14 cellular contexts compared by ENCODE assay signal in the genomic region with DNA sequence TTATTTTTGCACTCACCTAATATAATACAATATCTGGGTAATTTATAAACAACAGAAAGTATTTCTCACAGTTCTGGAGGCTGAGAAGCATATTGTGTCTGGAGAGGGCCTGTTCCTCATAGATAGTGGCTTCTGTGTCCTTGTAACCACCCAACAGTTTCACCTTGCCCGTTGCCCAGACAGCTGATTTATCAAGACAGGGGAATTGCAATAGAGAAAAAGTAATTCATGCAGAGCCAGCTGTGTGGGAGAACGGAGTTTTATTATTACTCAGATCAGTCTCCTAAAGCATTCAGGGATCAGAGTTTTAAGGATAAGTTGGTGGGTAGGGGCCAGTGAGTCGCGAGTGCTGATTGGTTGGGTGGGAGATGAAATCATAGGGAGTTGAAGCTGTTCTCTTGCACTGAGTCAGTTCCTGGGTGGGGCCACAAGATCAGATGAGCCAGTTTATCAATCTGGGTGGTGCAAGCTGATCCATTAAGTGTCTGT. TPM values are rescaled to one million over a fixed set of nuclear protein-coding genes. Genes with fewer than 3 reads are reported as not detected.
DNase-seq lines count a peak whose midpoint lies in the region; ATAC-seq and TF ChIP-seq lines count a peak whose summit lies in the region.
"Had no signal": no experiment of that assay in that cellular context is flagged by ENCODE, and none has a peak within 500 bp of the region (broad histone marks: within the 10 kb centered on the region; RNA-seq: fewer than 3 reads in every experiment).

No MANE protein-coding gene starts in this region.

- H3K9me3 ChIP-seq in right atrium auricular region, result no peaks in the 10 kb centered on the region
- H3K9me3 ChIP-seq: upper lobe of right lung had no signal

- ATAC-seq in GM18511 (IDR thresholded peaks at IDR 0.05; ENCODE audit: unreplicated experiment), result no peak
- ATAC-seq: upper lobe of right lung had no signal

- peak; percentile 73 for DNase-seq in right atrium auricular region (ENCODE audit: low spot score)
- DNase-seq in cardiac septum (ENCODE audit: low spot score), result no peak
- peak; percentile 60 for DNase-seq in T-helper 2 cell treated with Interferon-gamma antibody and Interleukin-4, amounts not matched to agents 5 μg/mL and 100 μg/mL, for 36 hours (ENCODE audit: low spot score)
- DNase-seq in epithelial cell of prostate (ENCODE audit: low read depth, low spot score), result peak; percentile 52
- peak; percentile 19 for DNase-seq in stimulated activated CD8-positive, alpha-beta memory T cell treated with anti-CD3 and anti-CD28 coated beads, Interleukin-12 subunit alpha, Interleukin-12 subunit beta, amount 100 ng/mL, for 24 hours (ENCODE audit: extremely low read depth)
- no peak for DNase-seq in NCI-H345 treated with DMSO at 0.1 percent for 48 hours (lab: John Stamatoyannopoulos, UW; ENCODE audit: unreplicated experiment)
- DNase-seq in DMS53 (lab: John Stamatoyannopoulos, UW), result no peak
- DNase-seq: dermis blood vessel endothelial cell, heart right ventricle, NCI-H2081 treated with DMSO at 0.1 percent for 48 hours, T-helper 9 cell, upper lobe of right lung had no signal

- H3K27ac Mint-ChIP-seq in T-helper 2 cell treated with Interferon-gamma antibody and Interleukin-4, amounts not matched to agents 5 μg/mL and 100 μg/mL, for 36 hours, result peak overlapping the region; percentile 46
- H3K27ac Mint-ChIP-seq: B cell had no signal

- no peaks in the 10 kb centered on the region for H3K36me3 ChIP-seq in right atrium auricular region
- H3K36me3 ChIP-seq: heart right ventricle, upper lobe of right lung had no signal

- H3K27me3 ChIP-seq in right atrium auricular region, result no peaks in the 10 kb centered on the region
- H3K27me3 ChIP-seq: heart right ventricle, upper lobe of right lung had no signal

- intact Hi-C loops in cardiac septum (cut with DNase I), result no loop called here

- no peaks in the 10 kb centered on the region for H3K4me1 ChIP-seq in right atrium auricular region

- H3K36me3 Mint-ChIP-seq in T-helper 2 cell treated with Interferon-gamma antibody and Interleukin-4, amounts not matched to agents 5 μg/mL and 100 μg/mL, for 36 hours (ENCODE audit: low read depth), result peaks cover 19% of the 10 kb centered on the region

- no peak for TF ChIP-seq CTCF in right atrium auricular region (IDR thresholded peaks at IDR 0.05)

- H3K4me1 Mint-ChIP-seq in T-helper 2 cell treated with Interferon-gamma antibody and Interleukin-4, amounts not matched to agents 5 μg/mL and 100 μg/mL, for 36 hours (ENCODE audit: low read depth), result peaks cover 54% of the 10 kb centered on the region

- no peak overlapping the region for H3K4me3 ChIP-seq in right atrium auricular region
- H3K4me3 ChIP-seq: heart right ventricle, upper lobe of right lung had no signal

- H3K27ac ChIP-seq in right atrium auricular region, result peak overlapping the region in 1 of 2 donors; percentile 29
- peak overlapping the region; percentile 84 for H3K27ac ChIP-seq in epithelial cell of prostate
- H3K27ac ChIP-seq: heart right ventricle, upper lobe of right lung had no signal

- H3K27me3 Mint-ChIP-seq in T-helper 2 cell treated with Interferon-gamma antibody and Interleukin-4, amounts not matched to agents 5 μg/mL and 100 μg/mL, for 36 hours (ENCODE audit: low read depth), result peaks cover 2% of the 10 kb centered on the region

- peaks cover 21% of the 10 kb centered on the region for H3K9me3 Mint-ChIP-seq in T-helper 2 cell treated with Interferon-gamma antibody and Interleukin-4, amounts not matched to agents 5 μg/mL and 100 μg/mL, for 36 hours

- peak overlapping the region; percentile 2 for H3K4me3 Mint-ChIP-seq in T-helper 2 cell treated with Interferon-gamma antibody and Interleukin-4, amounts not matched to agents 5 μg/mL and 100 μg/mL, for 36 hours
- H3K4me3 Mint-ChIP-seq: B cell had no signal

RNA-seq across cellular contexts. Expression of gene C15orf39, which starts 34.0 kb away (rescaled TPM):
- total RNA-seq in right atrium auricular region, result 10 to 100 TPM in 1 of 2 donors, 1 to 10 TPM in 1; 5.9 to 16.4 TPM
- total RNA-seq in cardiac septum, result 12.9 TPM

Comparison
In these comparisons a context has a peak if more than half of its experiments do, and no peak if none do; other contexts are left out.
1. DNase-seq: peak in right atrium auricular region (single experiment), T-helper 2 cell treated with Interferon-gamma antibody and Interleukin-4, amounts not matched to agents 5 μg/mL and 100 μg/mL, for 36 hours (single experiment), epithelial cell of prostate (single experiment) and stimulated activated CD8-positive, alpha-beta memory T cell treated with anti-CD3 and anti-CD28 coated beads, Interleukin-12 subunit alpha, Interleukin-12 subunit beta, amount 100 ng/mL, for 24 hours (single experiment); none in cardiac septum (single experiment), NCI-H345 treated with DMSO at 0.1 percent for 48 hours (single experiment) and DMS53 (single experiment).